In the genomic region with DNA sequence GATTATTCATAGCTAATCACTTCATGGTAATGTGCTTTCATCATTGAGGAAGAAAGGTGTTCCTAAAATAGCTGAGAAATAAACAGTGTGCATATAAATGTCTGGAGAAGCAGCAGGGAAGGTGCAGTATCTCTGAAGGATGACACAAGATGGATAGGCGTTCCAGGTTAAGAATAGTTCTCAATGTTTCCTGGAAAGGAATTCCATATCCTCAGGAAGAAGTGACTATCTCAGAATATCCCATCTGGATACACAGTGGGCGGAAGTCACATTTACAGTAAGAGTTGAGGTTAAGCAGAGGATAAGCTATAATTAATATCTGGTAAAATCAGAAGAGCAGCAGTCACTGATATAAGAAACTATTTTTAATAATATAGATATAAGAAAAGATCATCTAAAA, we compare ENCODE assay signal across 2 cellular contexts.
A peak's percentile ranks its signal among the peaks of the same experiment; 100 is the strongest.
TF ChIP-seq lines count a peak whose summit lies in the region.

No MANE protein-coding gene starts in this region.

TF ChIP-seq in endothelial cell of umbilical vein, 7 proteins besides CTCF, POLR2A, EP300 and RAD21 (continued from another document):
- TF ChIP-seq GATA2 (IDR thresholded peaks at IDR 0.05; ENCODE audit: insufficient read depth, insufficient read length, low read depth, low read length), result no peak
TF ChIP-seq in endothelial cell of umbilical vein: peak in this region for 0.

TF ChIP-seq in neural cell, 6 proteins besides CTCF, POLR2A, EP300 and RAD21 (continued from another document):
- TF ChIP-seq, protein P1, sequence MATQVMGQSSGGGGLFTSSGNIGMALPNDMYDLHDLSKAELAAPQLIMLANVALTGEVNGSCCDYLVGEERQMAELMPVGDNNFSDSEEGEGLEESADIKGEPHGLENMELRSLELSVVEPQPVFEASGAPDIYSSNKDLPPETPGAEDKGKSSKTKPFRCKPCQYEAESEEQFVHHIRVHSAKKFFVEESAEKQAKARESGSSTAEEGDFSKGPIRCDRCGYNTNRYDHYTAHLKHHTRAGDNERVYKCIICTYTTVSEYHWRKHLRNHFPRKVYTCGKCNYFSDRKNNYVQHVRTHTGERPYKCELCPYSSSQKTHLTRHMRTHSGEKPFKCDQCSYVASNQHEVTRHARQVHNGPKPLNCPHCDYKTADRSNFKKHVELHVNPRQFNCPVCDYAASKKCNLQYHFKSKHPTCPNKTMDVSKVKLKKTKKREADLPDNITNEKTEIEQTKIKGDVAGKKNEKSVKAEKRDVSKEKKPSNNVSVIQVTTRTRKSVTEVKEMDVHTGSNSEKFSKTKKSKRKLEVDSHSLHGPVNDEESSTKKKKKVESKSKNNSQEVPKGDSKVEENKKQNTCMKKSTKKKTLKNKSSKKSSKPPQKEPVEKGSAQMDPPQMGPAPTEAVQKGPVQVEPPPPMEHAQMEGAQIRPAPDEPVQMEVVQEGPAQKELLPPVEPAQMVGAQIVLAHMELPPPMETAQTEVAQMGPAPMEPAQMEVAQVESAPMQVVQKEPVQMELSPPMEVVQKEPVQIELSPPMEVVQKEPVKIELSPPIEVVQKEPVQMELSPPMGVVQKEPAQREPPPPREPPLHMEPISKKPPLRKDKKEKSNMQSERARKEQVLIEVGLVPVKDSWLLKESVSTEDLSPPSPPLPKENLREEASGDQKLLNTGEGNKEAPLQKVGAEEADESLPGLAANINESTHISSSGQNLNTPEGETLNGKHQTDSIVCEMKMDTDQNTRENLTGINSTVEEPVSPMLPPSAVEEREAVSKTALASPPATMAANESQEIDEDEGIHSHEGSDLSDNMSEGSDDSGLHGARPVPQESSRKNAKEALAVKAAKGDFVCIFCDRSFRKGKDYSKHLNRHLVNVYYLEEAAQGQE (IDR thresholded peaks at IDR 0.05; ENCODE audit: borderline replicate concordance), result peak; percentile 77
